16 cellular contexts compared by ENCODE assay signal in genomic region chr3:150936693-150937092, GRCh38.
A peak's percentile ranks its signal among the peaks of the same experiment; 100 is the strongest.
DNase-seq lines count a peak whose midpoint lies in the region; ATAC-seq lines count a peak whose summit lies in the region.
"Had no signal": no experiment of that assay in that cellular context is flagged by ENCODE, and none has a peak within 500 bp of the region (broad histone marks: within the 10 kb centered on the region; RNA-seq: fewer than 3 reads in every experiment).

No MANE protein-coding gene starts in this region.

- DNase-seq in MV-4-11 (lab: John Stamatoyannopoulos, UW) (peak; percentile 41), DMS 273 (lab: John Stamatoyannopoulos, UW; ENCODE audit: unreplicated experiment) (no peak), DMS153 treated with DMSO at 0.1 percent for 48 hours (lab: John Stamatoyannopoulos, UW; ENCODE audit: unreplicated experiment) (no peak), NCI-H446 (lab: John Stamatoyannopoulos, UW) (no peak)
- DNase-seq: activated naive CD4-positive, alpha-beta T cell; body of pancreas; dorsolateral prefrontal cortex; left ventricle myocardium inferior; NCI-H1417; NCI-H345; psoas muscle; SK-N-SH had no signal

- ATAC-seq in GM18861 (IDR thresholded peaks at IDR 0.05; ENCODE audit: unreplicated experiment) (peak; percentile 47), GM21515 (IDR thresholded peaks at IDR 0.05; ENCODE audit: unreplicated experiment) (peak; percentile 84), HG02981 (IDR thresholded peaks at IDR 0.05; ENCODE audit: unreplicated experiment) (peak; percentile 89), HG03095 (IDR thresholded peaks at IDR 0.05; ENCODE audit: unreplicated experiment) (no peak)
- ATAC-seq: body of pancreas, psoas muscle had no signal
